Comparison of ENCODE assay signal across 13 cellular contexts in genomic region chr22:19422440-19423301, GRCh38. TPM values are rescaled to one million over a fixed set of nuclear protein-coding genes. Genes with fewer than 3 reads are reported as not detected.
DNase-seq lines count a peak whose midpoint lies in the region; ATAC-seq, FAIRE-seq and TF ChIP-seq lines count a peak whose summit lies in the region.
"Had no signal": no experiment of that assay in that cellular context is flagged by ENCODE, and none has a peak within 500 bp of the region (broad histone marks: within the 10 kb centered on the region; RNA-seq: fewer than 3 reads in every experiment).

No MANE protein-coding gene starts in this region.

- no peak overlapping the region for H2AFZ ChIP-seq in astrocyte (ENCODE audit: low read depth, low read length)

- H3K27ac Mint-ChIP-seq in astrocyte (ENCODE audit: unreplicated experiment): peak overlapping the region; percentile 42
- H3K27ac Mint-ChIP-seq in natural killer cell treated with Interleukin-12 subunit alpha and Interleukin-12 subunit beta and Interleukin-15 and Interleukin-18, amount 100 ng/mL, for 72 hours: peak overlapping the region; percentile 91 to 94

- H3K4me2 ChIP-seq in astrocyte (ENCODE audit: low read length): peak overlapping the region; percentile 59

- no peaks in the 10 kb centered on the region for H3K9me3 ChIP-seq in KOPT-K1 (ENCODE audit: insufficient read depth, low read length, poor library complexity, severe bottlenecking)
- H3K9me3 ChIP-seq in astrocyte (ENCODE audit: insufficient read depth, low read depth, low read length): no peaks in the 10 kb centered on the region

- no peaks in the 10 kb centered on the region for H3K27me3 Mint-ChIP-seq in astrocyte (ENCODE audit: low read depth, unreplicated experiment)
- H3K27me3 Mint-ChIP-seq in natural killer cell treated with Interleukin-12 subunit alpha and Interleukin-12 subunit beta and Interleukin-15 and Interleukin-18, amount 100 ng/mL, for 72 hours: no peaks in the 10 kb centered on the region

- DNase-seq in G401 (ENCODE audit: low spot score) (peak; percentile 10), astrocyte (ENCODE audit: low read depth) (no peak), ureter (ENCODE audit: low spot score) (no peak), coronary artery (ENCODE audit: low spot score) (no peak)
- no peak for DNase-seq in natural killer cell treated with Interleukin-12 subunit alpha and Interleukin-12 subunit beta and Interleukin-15 and Interleukin-18, amount 100 ng/mL, for 72 hours (ENCODE audit: low spot score)
- DNase-seq: activated effector memory CD4-positive, alpha-beta T cell treated with Interleukin-2 at 50 U/mL for 16 hours; NCI-H526 treated with DMSO at 0.1 percent for 48 hours; SIG-M5 had no signal

- FAIRE-seq in astrocyte (lab: Jason Lieb, UNC): no peak

- in situ Hi-C loops in G401 (cut with HindIII; ENCODE audit: low sequenced_read_pairs): no loop called here

- H3K27me3 ChIP-seq in astrocyte (ENCODE audit: insufficient read depth, low read length): no peaks in the 10 kb centered on the region

- peaks cover 8% of the 10 kb centered on the region for H3K36me3 Mint-ChIP-seq in astrocyte (ENCODE audit: low read depth, unreplicated experiment)
- H3K36me3 Mint-ChIP-seq in natural killer cell treated with Interleukin-12 subunit alpha and Interleukin-12 subunit beta and Interleukin-15 and Interleukin-18, amount 100 ng/mL, for 72 hours: no peaks in the 10 kb centered on the region

- H4K20me1 ChIP-seq in astrocyte (ENCODE audit: insufficient read depth, low read length): peaks cover 90% of the 10 kb centered on the region

- peaks cover 23% of the 10 kb centered on the region for H3K4me1 Mint-ChIP-seq in astrocyte (ENCODE audit: low read depth, unreplicated experiment)
- peaks cover 81 to 85% of the 10 kb centered on the region in 2 donors for H3K4me1 Mint-ChIP-seq in natural killer cell treated with Interleukin-12 subunit alpha and Interleukin-12 subunit beta and Interleukin-15 and Interleukin-18, amount 100 ng/mL, for 72 hours (ENCODE audit: low read depth in 2 of 2)

- ATAC-seq in natural killer cell treated with Interleukin-12 subunit alpha and Interleukin-12 subunit beta and Interleukin-15 and Interleukin-18, amount 100 ng/mL, for 72 hours: no peak
- no peak for ATAC-seq in HG03354 (IDR thresholded peaks at IDR 0.05; ENCODE audit: poor library complexity, severe bottlenecking, unreplicated experiment)
- no peak for ATAC-seq in GM19463 (IDR thresholded peaks at IDR 0.05; ENCODE audit: unreplicated experiment)
- ATAC-seq: sciatic nerve had no signal

- TF ChIP-seq CTCF in astrocyte (IDR thresholded peaks at IDR 0.05; ENCODE audit: insufficient read depth, low read depth, low read length) (no peak), coronary artery (IDR thresholded peaks at IDR 0.05) (no peak)

- peaks cover 43% of the 10 kb centered on the region for H3K36me3 ChIP-seq in KOPT-K1 (ENCODE audit: insufficient read depth, low read length)
- H3K36me3 ChIP-seq in astrocyte (ENCODE audit: insufficient read depth, low read length): no peaks in the 10 kb centered on the region

- H3K9me3 Mint-ChIP-seq in astrocyte (ENCODE audit: unreplicated experiment): no peaks in the 10 kb centered on the region
- no peaks in the 10 kb centered on the region for H3K9me3 Mint-ChIP-seq in natural killer cell treated with Interleukin-12 subunit alpha and Interleukin-12 subunit beta and Interleukin-15 and Interleukin-18, amount 100 ng/mL, for 72 hours

- H3K9ac ChIP-seq in astrocyte (ENCODE audit: low read length): peak overlapping the region; percentile 21

- H3K27ac ChIP-seq in KOPT-K1 (ENCODE audit: low read depth, low read length, poor library complexity, severe bottlenecking) (peak overlapping the region; percentile 93), astrocyte (ENCODE audit: low read depth, low read length) (peak overlapping the region; percentile 5), coronary artery (no peak overlapping the region)
- H3K27ac ChIP-seq: VCaP had no signal

- H3K79me2 ChIP-seq in astrocyte (ENCODE audit: insufficient read depth, low read length): peaks cover 98% of the 10 kb centered on the region

- H3K4me3 ChIP-seq in astrocyte (ENCODE audit: insufficient read depth, low read depth, low read length) (no peak overlapping the region), coronary artery (no peak overlapping the region)

- H3K4me1 ChIP-seq in astrocyte (ENCODE audit: insufficient read depth, low read length): peaks cover 15% of the 10 kb centered on the region

- peak overlapping the region; percentile 24 for H3K4me3 Mint-ChIP-seq in astrocyte (ENCODE audit: unreplicated experiment)
- H3K4me3 Mint-ChIP-seq in natural killer cell treated with Interleukin-12 subunit alpha and Interleukin-12 subunit beta and Interleukin-15 and Interleukin-18, amount 100 ng/mL, for 72 hours: peak overlapping the region; percentile 44

RNA-seq across cellular contexts. Expression of gene HIRA, which starts 8.9 kb away (rescaled TPM):
- total RNA-seq in G401 (2014; rRNA removed; shearing (Covaris generic)): 41.5 and 45.5 TPM in 2 replicates
- total RNA-seq in astrocyte (31.1 and 31.4 TPM in 2 replicates), ureter (22.6 TPM)
- 10 to 100 TPM; 40.5 to 62.7 TPM for total RNA-seq in natural killer cell treated with Interleukin-12 subunit alpha and Interleukin-12 subunit beta and Interleukin-15 and Interleukin-18, amount 100 ng/mL, for 72 hours

RNA-seq across cellular contexts. Expression of gene MRPL40, which starts 9.7 kb away (rescaled TPM):
- 48.9 and 61.5 TPM in 2 replicates for total RNA-seq in G401 (2014; rRNA removed; shearing (Covaris generic))
- total RNA-seq in astrocyte (34.7 and 36.9 TPM in 2 replicates), ureter (35.4 TPM)
- 10 to 100 TPM; 14.3 to 21.3 TPM for total RNA-seq in natural killer cell treated with Interleukin-12 subunit alpha and Interleukin-12 subunit beta and Interleukin-15 and Interleukin-18, amount 100 ng/mL, for 72 hours

RNA-seq across cellular contexts. Expression of gene C22orf39, which starts 24.8 kb away (rescaled TPM):
- 60.2 and 63.3 TPM in 2 replicates for total RNA-seq in G401 (2014; rRNA removed; shearing (Covaris generic))
- 11.9 and 14.5 TPM in 2 replicates for total RNA-seq in astrocyte
- 10 to 100 TPM; 27.6 to 36.8 TPM for total RNA-seq in natural killer cell treated with Interleukin-12 subunit alpha and Interleukin-12 subunit beta and Interleukin-15 and Interleukin-18, amount 100 ng/mL, for 72 hours
- 31.5 TPM for total RNA-seq in ureter

RNA-seq across cellular contexts. Expression of gene UFD1, which starts 56.3 kb away (rescaled TPM):
- 74.1 and 84.8 TPM in 2 replicates for total RNA-seq in G401 (2014; rRNA removed; shearing (Covaris generic))
- total RNA-seq in astrocyte (92.7 and 105 TPM in 2 replicates), ureter (47.6 TPM)
- total RNA-seq in natural killer cell treated with Interleukin-12 subunit alpha and Interleukin-12 subunit beta and Interleukin-15 and Interleukin-18, amount 100 ng/mL, for 72 hours: 100 to 1,000 TPM; 104 to 109 TPM

RNA-seq across cellular contexts. Expression of gene CDC45, which starts 57.0 kb away (rescaled TPM):
- total RNA-seq in G401 (2014; rRNA removed; shearing (Covaris generic)): 43.4 and 46.7 TPM in 2 replicates
- total RNA-seq in astrocyte (1.3 and 2.1 TPM in 2 replicates), ureter (1.1 TPM)
- 100 to 1,000 TPM in 1 of 2 donors, 10 to 100 TPM in 1; 57.8 to 137 TPM for total RNA-seq in natural killer cell treated with Interleukin-12 subunit alpha and Interleukin-12 subunit beta and Interleukin-15 and Interleukin-18, amount 100 ng/mL, for 72 hours
- total RNA-seq: sciatic nerve had no signal

Comparison
In these comparisons a context has a peak if more than half of its experiments do, and no peak if none do; other contexts are left out.
1. H3K27ac ChIP-seq: peak in KOPT-K1 (single experiment) and astrocyte (single experiment); none in coronary artery (0 of 2).